Comparison of ENCODE assay signal across 10 cellular contexts in genomic region chr6:139534472-139535115, GRCh38.
DNase-seq lines count a peak whose midpoint lies in the region; ATAC-seq lines count a peak whose summit lies in the region.
"Had no signal": no experiment of that assay in that cellular context is flagged by ENCODE, and none has a peak within 500 bp of the region (broad histone marks: within the 10 kb centered on the region; RNA-seq: fewer than 3 reads in every experiment).

No MANE protein-coding gene starts in this region.

- H3K4me1 Mint-ChIP-seq in CD8-positive, alpha-beta memory T cell: peaks cover 60 to 86% (median 85%) of the 10 kb centered on the region in 3 donors
- H3K4me1 Mint-ChIP-seq in activated naive CD8-positive, alpha-beta T cell treated with anti-CD3 and anti-CD28 coated beads, Interleukin-2, amount 10 ng/mL, durations not matched to agents 7 days and 5 days: peaks cover 27% of the 10 kb centered on the region
- peaks cover 10 to 65% (median 18%) of the 10 kb centered on the region in 7 donors for H3K4me1 Mint-ChIP-seq in naive thymus-derived CD4-positive, alpha-beta T cell

- CTCF ChIA-PET in CD8-positive, alpha-beta memory T cell (lab: Charles Lee): interaction anchor here (1.2 kb wide), 1 partner anchor 161 kb away, joined by 4 read pairs; the partner anchor contains the start of gene CITED2
- CTCF ChIA-PET in naive thymus-derived CD4-positive, alpha-beta T cell (lab: Charles Lee): no interaction called here

- no peaks in the 10 kb centered on the region for H3K27me3 ChIP-seq in CD8-positive, alpha-beta memory T cell (ENCODE audit: insufficient read depth, low read length, poor library complexity, severe bottlenecking)
- no peaks in the 10 kb centered on the region for H3K27me3 ChIP-seq in naive thymus-derived CD4-positive, alpha-beta T cell (ENCODE audit: control insufficient read depth in 2 of 2, insufficient read depth in 2 of 2, low read length in 2 of 2)

- no peaks in the 10 kb centered on the region for H3K9me3 Mint-ChIP-seq in CD8-positive, alpha-beta memory T cell
- H3K9me3 Mint-ChIP-seq in activated naive CD8-positive, alpha-beta T cell treated with anti-CD3 and anti-CD28 coated beads, Interleukin-2, amount 10 ng/mL, durations not matched to agents 7 days and 5 days: peaks cover 2% of the 10 kb centered on the region
- H3K9me3 Mint-ChIP-seq in naive thymus-derived CD4-positive, alpha-beta T cell: peaks cover 0 to 6% (median 0%) of the 10 kb centered on the region in 11 donors

- no peaks in the 10 kb centered on the region for H3K36me3 ChIP-seq in CD8-positive, alpha-beta memory T cell (ENCODE audit: insufficient read depth, low read length)
- no peaks in the 10 kb centered on the region for H3K36me3 ChIP-seq in naive thymus-derived CD4-positive, alpha-beta T cell (ENCODE audit: control insufficient read depth in 2 of 3, insufficient read depth in 3 of 3, low read length in 3 of 3)

- no peaks in the 10 kb centered on the region for H3K27me3 Mint-ChIP-seq in CD8-positive, alpha-beta memory T cell
- H3K27me3 Mint-ChIP-seq in activated naive CD8-positive, alpha-beta T cell treated with anti-CD3 and anti-CD28 coated beads, Interleukin-2, amount 10 ng/mL, durations not matched to agents 7 days and 5 days: no peaks in the 10 kb centered on the region
- H3K27me3 Mint-ChIP-seq in naive thymus-derived CD4-positive, alpha-beta T cell: peaks cover 0 to 4% (median 0%) of the 10 kb centered on the region in 5 donors

- peak in 4 of 5 donors; percentile 0 to 49 (median 14) for DNase-seq in CD8-positive, alpha-beta memory T cell
- no peak for DNase-seq in activated naive CD8-positive, alpha-beta T cell treated with anti-CD3 and anti-CD28 coated beads, Interleukin-2, amount 10 ng/mL, durations not matched to agents 7 days and 5 days
- DNase-seq in naive thymus-derived CD4-positive, alpha-beta T cell: no peak
- no peak for DNase-seq in NCI-H146 treated with DMSO at 0.1 percent for 48 hours (lab: John Stamatoyannopoulos, UW; ENCODE audit: unreplicated experiment)
- no peak for DNase-seq in hippocampal formation (lab: John Stamatoyannopoulos, UW)
- no peak for DNase-seq in inferior parietal cortex (ENCODE audit: extremely low spot score)
- DNase-seq in C1 segment of cervical spinal cord (lab: John Stamatoyannopoulos, UW): no peak
- DNase-seq: activated CD4-positive, alpha-beta T cell treated with anti-CD3 and anti-CD28 coated beads, Interleukin-2, amount 50 U/mL, for 4 hours; hypothalamus had no signal

- H3K4me3 Mint-ChIP-seq in CD8-positive, alpha-beta memory T cell: peak overlapping the region; percentile 8 to 86 (median 76)
- H3K4me3 Mint-ChIP-seq in activated naive CD8-positive, alpha-beta T cell treated with anti-CD3 and anti-CD28 coated beads, Interleukin-2, amount 10 ng/mL, durations not matched to agents 7 days and 5 days: peak overlapping the region; percentile 53
- H3K4me3 Mint-ChIP-seq in naive thymus-derived CD4-positive, alpha-beta T cell: peak overlapping the region in 5 of 10 donors; percentile 5 to 80 (median 8)

- intact Hi-C loops in naive thymus-derived CD4-positive, alpha-beta T cell (cut with micrococcal nuclease): loop anchor here in 1 of 2 donors (5.0 kb wide), 2 partner anchors 43 to 162 kb away; partner anchors contain the start of gene CITED2

- no peak overlapping the region for H3K4me3 ChIP-seq in CD8-positive, alpha-beta memory T cell (ENCODE audit: low read length)
- H3K4me3 ChIP-seq in naive thymus-derived CD4-positive, alpha-beta T cell (ENCODE audit: low read length): no peak overlapping the region

- peak overlapping the region; percentile 74 to 99 (median 94) for H3K27ac Mint-ChIP-seq in CD8-positive, alpha-beta memory T cell
- H3K27ac Mint-ChIP-seq in activated naive CD8-positive, alpha-beta T cell treated with anti-CD3 and anti-CD28 coated beads, Interleukin-2, amount 10 ng/mL, durations not matched to agents 7 days and 5 days: peak overlapping the region; percentile 93
- peak overlapping the region in 3 of 9 donors; percentile 5 to 94 (median 52) for H3K27ac Mint-ChIP-seq in naive thymus-derived CD4-positive, alpha-beta T cell

- peak; percentile 58 for ATAC-seq in HG03064 (IDR thresholded peaks at IDR 0.05; ENCODE audit: low read depth, unreplicated experiment)
- ATAC-seq in activated naive CD8-positive, alpha-beta T cell treated with anti-CD3 and anti-CD28 coated beads, Interleukin-2, amount 10 ng/mL, durations not matched to agents 7 days and 5 days (ENCODE audit: low read depth): peak; percentile 82
- ATAC-seq in naive thymus-derived CD4-positive, alpha-beta T cell: peak; percentile 66

- H3K27ac ChIP-seq in CD8-positive, alpha-beta memory T cell (ENCODE audit: low read depth, low read length): peak overlapping the region; percentile 38
- H3K27ac ChIP-seq in naive thymus-derived CD4-positive, alpha-beta T cell (ENCODE audit: low read depth, low read length): no peak overlapping the region

- H3K9me3 ChIP-seq in CD8-positive, alpha-beta memory T cell (ENCODE audit: low read length): no peaks in the 10 kb centered on the region
- H3K9me3 ChIP-seq in naive thymus-derived CD4-positive, alpha-beta T cell (ENCODE audit: control insufficient read depth in 2 of 3, low read length in 3 of 3): no peaks in the 10 kb centered on the region

- peaks cover 29% of the 10 kb centered on the region for H3K4me1 ChIP-seq in CD8-positive, alpha-beta memory T cell (ENCODE audit: insufficient read depth, low read length)
- H3K4me1 ChIP-seq in naive thymus-derived CD4-positive, alpha-beta T cell (ENCODE audit: control insufficient read depth in 2 of 2, insufficient read depth in 2 of 2, low read length in 2 of 2): peaks cover 10 to 49% of the 10 kb centered on the region in 2 donors

- POLR2A ChIA-PET in CD8-positive, alpha-beta memory T cell (lab: Charles Lee): interaction anchor here (0.6 to 2.1 kb wide), 2 partner anchors 9 to 159 kb away, joined by 3 to 15 read pairs; partner anchors contain the start of gene CITED2
- POLR2A ChIA-PET in activated naive CD8-positive, alpha-beta T cell treated with anti-CD3 and anti-CD28 coated beads, Interleukin-2, amount 10 ng/mL, durations not matched to agents 7 days and 5 days (lab: Charles Lee): interaction anchor here (0.5 to 1.6 kb wide), 5 partner anchors 92 to 566 kb away, joined by 3 to 13 read pairs (median 3); partner anchors contain the start of gene CITED2
- POLR2A ChIA-PET in naive thymus-derived CD4-positive, alpha-beta T cell (lab: Charles Lee): interaction anchor here (1.4 kb wide), 1 partner anchor 160 kb away, joined by 4 read pairs; the partner anchor contains the start of gene CITED2

- no peaks in the 10 kb centered on the region for H3K36me3 Mint-ChIP-seq in CD8-positive, alpha-beta memory T cell
- H3K36me3 Mint-ChIP-seq in activated naive CD8-positive, alpha-beta T cell treated with anti-CD3 and anti-CD28 coated beads, Interleukin-2, amount 10 ng/mL, durations not matched to agents 7 days and 5 days: peaks cover 3% of the 10 kb centered on the region
- H3K36me3 Mint-ChIP-seq in naive thymus-derived CD4-positive, alpha-beta T cell: peaks cover 0 to 11% (median 0%) of the 10 kb centered on the region in 5 donors

Comparison
In these comparisons a context has a peak if more than half of its experiments do, and no peak if none do; other contexts are left out.
1. DNase-seq: peak in CD8-positive, alpha-beta memory T cell (4 of 5); none in activated naive CD8-positive, alpha-beta T cell treated with anti-CD3 and anti-CD28 coated beads, Interleukin-2, amount 10 ng/mL, durations not matched to agents 7 days and 5 days (single experiment), naive thymus-derived CD4-positive, alpha-beta T cell (0 of 9), NCI-H146 treated with DMSO at 0.1 percent for 48 hours (single experiment), hippocampal formation (0 of 2), inferior parietal cortex (single experiment) and C1 segment of cervical spinal cord (0 of 14).
2. Peak in every context shown above with its lines, with median percentiles within 50 percentile points of each other: ATAC-seq.